In the genomic region with DNA sequence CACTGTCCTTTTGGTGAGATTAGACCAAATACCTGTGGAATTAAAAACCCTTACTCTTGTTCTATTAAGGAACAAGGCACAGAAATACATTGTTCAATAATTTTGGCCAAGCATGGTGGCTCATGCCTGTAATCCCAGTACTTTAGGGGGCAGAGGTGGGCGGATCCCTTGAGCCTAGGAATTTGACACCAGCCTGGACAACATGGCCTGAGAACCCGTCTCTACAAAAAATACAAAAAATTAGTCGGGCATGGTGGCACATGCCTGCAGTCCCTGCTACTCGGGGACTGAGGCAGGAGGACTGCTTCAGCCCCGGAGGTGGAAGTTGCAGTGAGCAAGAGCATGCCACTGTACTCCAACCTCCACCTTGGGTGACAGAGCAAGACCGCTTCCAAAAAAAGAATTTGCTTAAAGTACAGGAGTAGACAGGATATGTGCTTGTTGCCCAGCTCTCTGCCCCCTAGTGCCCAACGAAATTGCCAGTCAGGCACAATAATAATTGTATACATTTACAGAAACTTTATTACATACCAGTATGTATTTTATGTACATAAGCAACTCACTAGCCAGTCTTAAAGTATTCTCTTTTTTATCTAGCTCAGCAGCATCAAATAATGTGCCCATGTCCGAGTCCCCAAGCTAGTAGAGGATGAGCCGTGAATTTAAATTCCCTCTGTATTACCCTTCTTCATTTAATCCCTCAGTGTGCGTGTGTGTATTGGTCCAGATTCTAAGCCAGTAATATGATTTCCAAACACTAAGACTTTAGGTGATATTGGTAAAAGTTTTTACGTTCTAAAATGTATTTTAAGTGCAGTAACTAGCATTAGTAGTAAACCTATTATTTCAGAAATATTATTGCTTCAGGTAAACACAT, we compare ENCODE assay signal across 8 cellular contexts. TPM values are rescaled to one million over a fixed set of nuclear protein-coding genes. Genes with fewer than 3 reads are reported as not detected.
DNase-seq lines count a peak whose midpoint lies in the region; ATAC-seq, FAIRE-seq and TF ChIP-seq lines count a peak whose summit lies in the region.

No MANE protein-coding gene starts in this region.

- no peak for DNase-seq in AG04449 (ENCODE audit: low read depth, low spot score)
- peak; percentile 17 for DNase-seq in GM13977 (ENCODE audit: low spot score)
- DNase-seq in UCSD-AML1 (lab: John Stamatoyannopoulos, UW; ENCODE audit: unreplicated experiment) = peak; percentile 27
- peak; percentile 6 for DNase-seq in fibroblast of gingiva (ENCODE audit: low read depth)
- no peak for DNase-seq in pancreas
- no peak for DNase-seq in amniotic stem cell (lab: John Stamatoyannopoulos, UW)
- DNase-seq in activated gamma-delta T cell treated with Interleukin-2 at 50 U/mL for 16 hours = no peak
- DNase-seq in SHP77 treated with DMSO at 0.1 percent for 48 hours (lab: John Stamatoyannopoulos, UW) = no peak

- WGBS in pancreas, 2 donors = 13 to 18% methylated on average over 11 of the region's 11 CpGs

- H3K4me3 ChIP-seq in AG04449 (ENCODE audit: low read depth, low read length) (peak overlapping the region; percentile 100), pancreas (peak overlapping the region; percentile 89 to 94 (median 94))

- H3K9me3 ChIP-seq in pancreas = peaks cover 0 to 3% (median 0%) of the 10 kb centered on the region in 4 donors

- CTCF ChIA-PET in AG04449 (lab: Yijun Ruan, JAX) = interaction anchor here (1.0 to 1.2 kb wide), 3 partner anchors 7 to 31 kb away, joined by 3 to 4 read pairs (median 4); no protein-coding TSS in a partner anchor

- H3K27me3 ChIP-seq in pancreas = no peaks in the 10 kb centered on the region

- intact Hi-C loops in pancreas (cut with DNase I) = no loop called here

- POLR2A ChIA-PET in AG04449 (lab: Yijun Ruan, JAX) = interaction anchor here (0.8 kb wide), 1 partner anchor 561 kb away, joined by 4 read pairs; no protein-coding TSS in a partner anchor

- peak; percentile 21 for TF ChIP-seq CTCF in AG04449 (IDR thresholded peaks at IDR 0.05; ENCODE audit: insufficient read depth, low read length, missing control alignments)
- TF ChIP-seq CTCF in GM13977 (IDR thresholded peaks at IDR 0.05; ENCODE audit: extremely low read depth, insufficient read depth, missing control alignments) = peak; percentile 44
- TF ChIP-seq CTCF in pancreas (IDR thresholded peaks at IDR 0.05) = peak in 2 of 4 donors; percentile 13 to 14

- peak in 3 of 4 donors; percentile 21 to 29 (median 22) for ATAC-seq in pancreas

- FAIRE-seq in pancreas (lab: Jason Lieb, UNC) = no peak

- H3K36me3 ChIP-seq in pancreas = peaks cover 0 to 29% (median 15%) of the 10 kb centered on the region in 3 donors

- peaks cover 0 to 18% (median 7%) of the 10 kb centered on the region in 3 donors for H3K4me1 ChIP-seq in pancreas

- H3K27ac ChIP-seq in pancreas = peak overlapping the region in 3 of 4 donors; percentile 95 to 96 (median 96)

- in situ Hi-C loops in GM13977 (cut with MboI; ENCODE audit: low pct_unique_long_range_greater_than_20kb, low sequenced_read_pairs, unreplicated experiment) = no loop called here

RNA-seq across cellular contexts. Expression of gene THUMPD1, which starts 1.4 kb away (rescaled TPM):
- 10 to 100 TPM; 13.5 to 19.7 (median 15.9) TPM for total RNA-seq in pancreas
- polyA plus RNA-seq in pancreas = 10 to 100 TPM; 11.0 to 18.1 TPM

RNA-seq across cellular contexts. Expression of gene ACSM3, which starts 23.6 kb away (rescaled TPM):
- total RNA-seq in pancreas = 100 to 1,000 TPM in 1 of 6 donors, 10 to 100 TPM in 5; 39.1 to 104 (median 44.1) TPM
- polyA plus RNA-seq in pancreas = 10 to 100 TPM; 50.0 to 67.5 TPM

RNA-seq across cellular contexts. Expression of gene ACSM1, which starts 42.8 kb away (rescaled TPM):
- total RNA-seq in pancreas = 1 to 10 TPM in 3 of 6 donors, under 1 TPM in 3; 0.54 to 1.6 (median 0.87) TPM
- polyA plus RNA-seq in pancreas = 1 to 10 TPM in 1 of 2 donors, under 1 TPM in 1; 0.72 to 1.1 TPM

Comparison
In these comparisons a context has a peak if more than half of its experiments do, and no peak if none do; other contexts are left out.
1. DNase-seq: peak in GM13977 (single experiment), UCSD-AML1 (single experiment) and fibroblast of gingiva (single experiment); none in AG04449 (single experiment), pancreas (0 of 6), amniotic stem cell (single experiment), activated gamma-delta T cell treated with Interleukin-2 at 50 U/mL for 16 hours (single experiment) and SHP77 treated with DMSO at 0.1 percent for 48 hours (single experiment).